In the genomic region with DNA sequence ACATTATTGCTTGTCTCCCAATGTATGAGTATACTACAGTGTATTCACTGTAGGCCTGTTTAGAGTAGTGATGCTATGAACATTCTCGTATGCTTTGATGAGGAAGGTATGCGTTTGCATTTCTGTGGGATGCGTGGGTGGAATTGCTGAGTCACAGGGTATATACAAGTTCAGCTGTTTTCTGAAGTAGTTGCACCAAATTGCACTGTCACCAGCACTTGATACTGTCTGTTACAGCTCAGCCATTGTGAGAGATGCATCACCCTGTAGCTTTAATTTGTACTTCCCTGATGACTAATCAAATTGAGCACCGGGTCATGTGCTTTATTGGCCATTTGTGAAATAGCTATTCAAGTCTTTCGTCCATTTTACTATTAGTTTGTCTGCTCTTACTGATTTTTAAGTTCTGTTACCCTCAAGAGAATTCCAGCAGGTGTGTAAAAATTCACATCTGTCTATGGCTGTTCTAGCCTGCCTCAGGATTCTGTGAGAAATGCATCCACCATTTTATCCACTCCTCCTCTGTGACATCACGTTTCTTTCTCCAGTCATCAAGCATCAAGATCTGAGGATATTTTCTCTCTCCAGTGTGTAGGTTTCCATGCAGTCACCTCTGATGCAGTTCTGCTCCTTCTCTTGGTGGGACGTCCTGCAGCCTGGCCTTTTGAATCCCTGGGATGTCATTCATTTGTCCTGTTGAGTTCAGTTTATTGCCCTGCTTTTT, we compare ENCODE assay signal across 8 cellular contexts.
DNase-seq lines count a peak whose midpoint lies in the region; ATAC-seq, FAIRE-seq and TF ChIP-seq lines count a peak whose summit lies in the region.
"Had no signal": no experiment of that assay in that cellular context is flagged by ENCODE, and none has a peak within 500 bp of the region (broad histone marks: within the 10 kb centered on the region; RNA-seq: fewer than 3 reads in every experiment).

No MANE protein-coding gene starts in this region.

- H3K36me3 ChIP-seq in kidney (ENCODE audit: control insufficient read depth in 1 of 2, insufficient read depth in 2 of 2, low read length in 2 of 2) (no peaks in the 10 kb centered on the region), OCI-LY7 (ENCODE audit: insufficient read depth, low read length) (peaks cover 33% of the 10 kb centered on the region)

- no peak for TF ChIP-seq RAD21 in Ishikawa (IDR thresholded peaks at IDR 0.05; ENCODE audit: low read depth)

- H3K4me2 ChIP-seq in OCI-LY7 (ENCODE audit: low read length) = no peak overlapping the region

- H3K27me3 Mint-ChIP-seq in activated CD4-positive, alpha-beta T cell treated with anti-CD3 and anti-CD28 coated beads, Interleukin-2, amount 10 ng/mL, durations not matched to agents 7 days and 5 days = no peaks in the 10 kb centered on the region

- POLR2A ChIA-PET in activated CD4-positive, alpha-beta T cell treated with anti-CD3 and anti-CD28 coated beads, Interleukin-2, amount 10 ng/mL, durations not matched to agents 7 days and 5 days (lab: Charles Lee) = no interaction called here
- POLR2A ChIA-PET in OCI-LY7 (lab: Charles Lee) = interaction anchor here (0.8 to 1.6 kb wide), 4 partner anchors 9 to 73 kb away, joined by 3 to 7 read pairs (median 4); partner anchors contain the start of gene DGKD

- peaks cover 22% of the 10 kb centered on the region for H3K9me3 Mint-ChIP-seq in activated CD4-positive, alpha-beta T cell treated with anti-CD3 and anti-CD28 coated beads, Interleukin-2, amount 10 ng/mL, durations not matched to agents 7 days and 5 days

- peak; percentile 14 for DNase-seq in activated CD4-positive, alpha-beta T cell treated with anti-CD3 and anti-CD28 coated beads, Interleukin-2, amount 10 ng/mL, durations not matched to agents 7 days and 5 days
- peak; percentile 50 for DNase-seq in fibroblast of the conjunctiva (ENCODE audit: low read depth)
- DNase-seq in stimulated activated CD8-positive, alpha-beta memory T cell treated with anti-CD3 and anti-CD28 coated beads, Interleukin-15, amount 100 ng/mL, for 48 hours (ENCODE audit: low read depth in 2 of 2) = peak; percentile 33 to 71
- DNase-seq in kidney = no peak
- no peak for DNase-seq in OCI-LY7 (ENCODE audit: low spot score)
- DNase-seq: left ventricle myocardium superior had no signal

- H3K4me3 ChIP-seq in kidney (ENCODE audit: low read length in 2 of 2) (no peak overlapping the region), OCI-LY7 (ENCODE audit: low read depth, low read length, poor library complexity, severe bottlenecking) (no peak overlapping the region)

- peaks cover 18% of the 10 kb centered on the region; the same call in 1 of the 2 replicates for H3K79me2 ChIP-seq in OCI-LY7 (ENCODE audit: insufficient read depth, low read depth, low read length)

- BruUV-seq in OCI-LY7 (replicated peaks; lab: Mats Ljungman, UMichigan) = no TSS peak

- TF ChIP-seq CTCF in kidney (IDR thresholded peaks at IDR 0.05; ENCODE audit: borderline replicate concordance, extremely low read depth, insufficient read depth) (no peak), OCI-LY7 (conservative IDR thresholded peaks at IDR 0.05; ENCODE audit: low read length) (no peak)

- no peak for FAIRE-seq in kidney (lab: Jason Lieb, UNC)

- H3K27ac ChIP-seq in kidney (ENCODE audit: low read depth in 2 of 2, low read length in 2 of 2) = no peak overlapping the region
- H3K27ac ChIP-seq in OCI-LY7 (ENCODE audit: low read depth, low read length, poor library complexity, severe bottlenecking) = no peak overlapping the region

- peak overlapping the region; percentile 7 for H3K27ac Mint-ChIP-seq in activated CD4-positive, alpha-beta T cell treated with anti-CD3 and anti-CD28 coated beads, Interleukin-2, amount 10 ng/mL, durations not matched to agents 7 days and 5 days

- H3K4me1 Mint-ChIP-seq in activated CD4-positive, alpha-beta T cell treated with anti-CD3 and anti-CD28 coated beads, Interleukin-2, amount 10 ng/mL, durations not matched to agents 7 days and 5 days = peaks cover 81% of the 10 kb centered on the region

- H3K4me1 ChIP-seq in kidney (ENCODE audit: control insufficient read depth in 1 of 2, insufficient read depth in 1 of 2, low read depth in 1 of 2, low read length in 2 of 2) (no peaks in the 10 kb centered on the region), OCI-LY7 (ENCODE audit: insufficient read depth, low read length, poor library complexity, severe bottlenecking) (peaks cover 12% of the 10 kb centered on the region)

- CTCF ChIA-PET in activated CD4-positive, alpha-beta T cell treated with anti-CD3 and anti-CD28 coated beads, Interleukin-2, amount 10 ng/mL, durations not matched to agents 7 days and 5 days (lab: Charles Lee) = interaction anchor here (0.9 to 1.3 kb wide), 5 partner anchors 10 to 29 kb away, joined by 3 to 7 read pairs (median 4); no protein-coding TSS in a partner anchor
- CTCF ChIA-PET in OCI-LY7 (lab: Charles Lee; ENCODE audit: unreplicated experiment) = no interaction called here

- intact Hi-C loops in kidney (cut with DNase I) = no loop called here
- intact Hi-C loops in OCI-LY7 (cut with micrococcal nuclease; ENCODE audit: unreplicated experiment) = no loop called here

- H3K9me3 ChIP-seq in kidney (ENCODE audit: control insufficient read depth in 1 of 2, low read length in 2 of 2) (no peaks in the 10 kb centered on the region), OCI-LY7 (ENCODE audit: low read length) (0 out of 2 replicates have a peak, but pooled peaks cover 7% of the 10 kb centered on the region)

- no peak overlapping the region for H3K4me3 Mint-ChIP-seq in activated CD4-positive, alpha-beta T cell treated with anti-CD3 and anti-CD28 coated beads, Interleukin-2, amount 10 ng/mL, durations not matched to agents 7 days and 5 days

- H4K20me1 ChIP-seq in OCI-LY7 (ENCODE audit: insufficient read depth, low read length) = no peaks in the 10 kb centered on the region

- H3K9ac ChIP-seq in kidney (ENCODE audit: low read length in 2 of 2) = no peak overlapping the region

- H3K9me2 ChIP-seq in OCI-LY7 (ENCODE audit: insufficient read depth, low read length) = no peaks in the 10 kb centered on the region

- H2AFZ ChIP-seq in OCI-LY7 (ENCODE audit: low read length) = no peak overlapping the region

- no peak for TF ChIP-seq EP300 in Ishikawa (IDR thresholded peaks at IDR 0.05; ENCODE audit: borderline replicate concordance)

- H3K36me3 Mint-ChIP-seq in activated CD4-positive, alpha-beta T cell treated with anti-CD3 and anti-CD28 coated beads, Interleukin-2, amount 10 ng/mL, durations not matched to agents 7 days and 5 days (ENCODE audit: low read depth) = peaks cover 82% of the 10 kb centered on the region

- no peak for ATAC-seq in HG03460 (IDR thresholded peaks at IDR 0.05; ENCODE audit: unreplicated experiment)
- ATAC-seq: left ventricle myocardium superior had no signal

TF ChIP-seq in Ishikawa, 13 proteins besides CTCF, POLR2A, EP300 and RAD21:
- TF ChIP-seq EGR1 (IDR thresholded peaks at IDR 0.05) (peak; percentile 36; the same call in 1 of the 2 replicates), MAX (IDR thresholded peaks at IDR 0.05) (no peak)

Comparison
In these comparisons a context has a peak if more than half of its experiments do, and no peak if none do; other contexts are left out.
1. DNase-seq: peak in activated CD4-positive, alpha-beta T cell treated with anti-CD3 and anti-CD28 coated beads, Interleukin-2, amount 10 ng/mL, durations not matched to agents 7 days and 5 days (single experiment), fibroblast of the conjunctiva (single experiment) and stimulated activated CD8-positive, alpha-beta memory T cell treated with anti-CD3 and anti-CD28 coated beads, Interleukin-15, amount 100 ng/mL, for 48 hours (2 of 2); none in kidney (single experiment) and OCI-LY7 (single experiment).